Comparison of ENCODE assay signal across 1 cellular context in the genomic region with DNA sequence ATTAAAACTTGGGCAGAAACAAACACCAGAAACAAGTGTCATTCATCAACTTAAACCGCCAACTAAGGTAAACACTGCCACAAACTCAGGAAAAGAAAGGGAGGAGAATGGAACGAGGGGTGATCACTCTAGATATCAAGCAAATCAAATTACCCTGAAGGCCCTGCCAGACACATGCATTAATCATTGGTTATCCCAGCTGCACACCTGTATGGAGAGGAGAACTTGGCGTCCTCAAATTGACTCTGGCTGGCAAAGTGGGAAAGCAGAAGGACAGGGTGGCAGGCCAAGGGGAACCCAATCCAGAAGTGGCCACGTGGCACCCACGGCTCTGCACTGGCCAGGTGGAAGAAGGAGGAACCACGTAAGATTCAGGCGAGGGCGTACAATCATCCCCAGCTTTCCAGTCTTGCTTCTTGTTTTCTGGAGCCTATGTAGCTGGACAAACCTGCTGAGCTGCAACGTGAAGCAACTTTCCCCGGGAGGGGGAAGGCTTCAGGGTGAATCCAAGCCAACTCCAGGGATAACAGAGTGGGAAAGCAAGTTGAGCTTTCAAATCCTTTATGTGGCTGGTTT.
TF ChIP-seq lines count a peak whose summit lies in the region.

No MANE protein-coding gene starts in this region.

TF ChIP-seq in K562, 482 proteins besides CTCF, POLR2A, EP300 and RAD21 (continued from another document and continues in another):
- TF ChIP-seq ZNF407 (IDR thresholded peaks at IDR 0.05; ENCODE audit: low read depth) (no peak), TCF3 (CRISPR knock-in tag; IDR thresholded peaks at IDR 0.05) (peak; percentile 56), DLX4 (CRISPR knock-in tag; IDR thresholded peaks at IDR 0.05) (no peak), MAZ (CRISPR knock-in tag; conservative IDR thresholded peaks at IDR 0.05 in 1 of 2, IDR thresholded peaks at IDR 0.05 in 1 of 2) (0 out of 4 replicates have a peak, but pooled peaks have one; percentile 22 to 26), CREB1 (IDR thresholded peaks at IDR 0.05) (no peak; the same call in 1 of the 2 replicates), CREB1 (CRISPR knock-in tag; IDR thresholded peaks at IDR 0.05) (no peak), SMARCA5 (IDR thresholded peaks at IDR 0.05) (no peak), GTF2F1 (IDR thresholded peaks at IDR 0.05; ENCODE audit: low read depth, low read length) (no peak), ZNF395 (CRISPR knock-in tag; IDR thresholded peaks at IDR 0.05) (peak; percentile 93), NRF1 (conservative IDR thresholded peaks at IDR 0.05 in 1 of 2, IDR thresholded peaks at IDR 0.05 in 1 of 2) (no peak), ZNF655 (CRISPR knock-in tag; IDR thresholded peaks at IDR 0.05) (no peak), CC2D1A (IDR thresholded peaks at IDR 0.05) (no peak), ZNF584 (CRISPR knock-in tag; IDR thresholded peaks at IDR 0.05; ENCODE audit: low read depth) (no peak; the same call in 1 of the 2 replicates), POLR2G (IDR thresholded peaks at IDR 0.05; ENCODE audit: low read depth, low read length) (peak; percentile 47), ETV1 (tag; conservative IDR thresholded peaks at IDR 0.05; ENCODE audit: low read depth) (no peak), MYC (IDR thresholded peaks at IDR 0.05; ENCODE audit: low read depth, low read length) (peak; percentile 97), MYC (CRISPR knock-in tag; IDR thresholded peaks at IDR 0.05; ENCODE audit: borderline replicate concordance, low read depth) (no peak; the same call in 1 of the 2 replicates), ZNF316 (IDR thresholded peaks at IDR 0.05) (peak; percentile 67; the same call in 1 of the 2 replicates), ZEB2 (IDR thresholded peaks at IDR 0.05) (no peak; the same call in 1 of the 2 replicates), ZC3H11A (IDR thresholded peaks at IDR 0.05; ENCODE audit: low read depth, low read length) (no peak), ZNF592 (IDR thresholded peaks at IDR 0.05) (peak; percentile 89), RREB1 (CRISPR knock-in tag; IDR thresholded peaks at IDR 0.05) (no peak)
- TF ChIP-seq, protein P1, sequence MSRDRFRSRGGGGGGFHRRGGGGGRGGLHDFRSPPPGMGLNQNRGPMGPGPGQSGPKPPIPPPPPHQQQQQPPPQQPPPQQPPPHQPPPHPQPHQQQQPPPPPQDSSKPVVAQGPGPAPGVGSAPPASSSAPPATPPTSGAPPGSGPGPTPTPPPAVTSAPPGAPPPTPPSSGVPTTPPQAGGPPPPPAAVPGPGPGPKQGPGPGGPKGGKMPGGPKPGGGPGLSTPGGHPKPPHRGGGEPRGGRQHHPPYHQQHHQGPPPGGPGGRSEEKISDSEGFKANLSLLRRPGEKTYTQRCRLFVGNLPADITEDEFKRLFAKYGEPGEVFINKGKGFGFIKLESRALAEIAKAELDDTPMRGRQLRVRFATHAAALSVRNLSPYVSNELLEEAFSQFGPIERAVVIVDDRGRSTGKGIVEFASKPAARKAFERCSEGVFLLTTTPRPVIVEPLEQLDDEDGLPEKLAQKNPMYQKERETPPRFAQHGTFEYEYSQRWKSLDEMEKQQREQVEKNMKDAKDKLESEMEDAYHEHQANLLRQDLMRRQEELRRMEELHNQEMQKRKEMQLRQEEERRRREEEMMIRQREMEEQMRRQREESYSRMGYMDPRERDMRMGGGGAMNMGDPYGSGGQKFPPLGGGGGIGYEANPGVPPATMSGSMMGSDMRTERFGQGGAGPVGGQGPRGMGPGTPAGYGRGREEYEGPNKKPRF (IDR thresholded peaks at IDR 0.05; ENCODE audit: low read depth, low read length): no peak
- TF ChIP-seq, protein P2, sequence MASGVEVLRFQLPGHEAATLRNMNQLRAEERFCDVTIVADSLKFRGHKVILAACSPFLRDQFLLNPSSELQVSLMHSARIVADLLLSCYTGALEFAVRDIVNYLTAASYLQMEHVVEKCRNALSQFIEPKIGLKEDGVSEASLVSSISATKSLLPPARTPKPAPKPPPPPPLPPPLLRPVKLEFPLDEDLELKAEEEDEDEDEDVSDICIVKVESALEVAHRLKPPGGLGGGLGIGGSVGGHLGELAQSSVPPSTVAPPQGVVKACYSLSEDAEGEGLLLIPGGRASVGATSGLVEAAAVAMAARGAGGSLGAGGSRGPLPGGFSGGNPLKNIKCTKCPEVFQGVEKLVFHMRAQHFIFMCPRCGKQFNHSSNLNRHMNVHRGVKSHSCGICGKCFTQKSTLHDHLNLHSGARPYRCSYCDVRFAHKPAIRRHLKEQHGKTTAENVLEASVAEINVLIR (CRISPR knock-in tag; IDR thresholded peaks at IDR 0.05): no peak
